In genomic region chr3:140922634-140923033, GRCh38 we compare ENCODE assay signal across 12 cellular contexts. TPM values are rescaled to one million over a fixed set of nuclear protein-coding genes. Genes with fewer than 3 reads are reported as not detected.
A peak's percentile ranks its signal among the peaks of the same experiment; 100 is the strongest.
DNase-seq lines count a peak whose midpoint lies in the region; ATAC-seq and TF ChIP-seq lines count a peak whose summit lies in the region.
"Had no signal": no experiment of that assay in that cellular context is flagged by ENCODE, and none has a peak within 500 bp of the region (broad histone marks: within the 10 kb centered on the region; RNA-seq: fewer than 3 reads in every experiment).

No MANE protein-coding gene starts in this region.

- DNase-seq in NCI-H2227 (lab: John Stamatoyannopoulos, UW; ENCODE audit: unreplicated experiment) (peak; percentile 2), NCI-H2227 treated with DMSO at 0.1 percent for 48 hours (lab: John Stamatoyannopoulos, UW) (no peak), NB4 (ENCODE audit: low read depth) (peak; percentile 23), endodermal cell (no peak), NK-92 (lab: John Stamatoyannopoulos, UW; ENCODE audit: unreplicated experiment) (no peak)
- DNase-seq: pancreas had no signal

- TF ChIP-seq CTCF in NB4 (IDR thresholded peaks at IDR 0.05; ENCODE audit: low read depth, low read length) (peak; percentile 30), endodermal cell (conservative IDR thresholded peaks at IDR 0.05) (peak; percentile 79), parathyroid adenoma (IDR thresholded peaks at IDR 0.05) (peak; percentile 39)

- H3K27ac ChIP-seq in endodermal cell (ENCODE audit: low read depth, low read length), result no peak overlapping the region
- H3K27ac ChIP-seq in parathyroid adenoma, result no peak overlapping the region
- H3K27ac ChIP-seq: pancreas had no signal

- peaks cover 6% of the 10 kb centered on the region for H3K4me1 Mint-ChIP-seq in endodermal cell
- H3K4me1 Mint-ChIP-seq: CD8-positive, alpha-beta memory T cell; IgD-negative memory B cell had no signal

- H3K27me3 ChIP-seq in endodermal cell (ENCODE audit: control insufficient read depth, insufficient read depth, low read length, poor library complexity, severe bottlenecking) (peaks cover 16% of the 10 kb centered on the region), parathyroid adenoma (ENCODE audit: control insufficient read depth, insufficient read depth, low read length) (no peaks in the 10 kb centered on the region)
- H3K27me3 ChIP-seq: pancreas had no signal

- H3K9me3 ChIP-seq in endodermal cell (ENCODE audit: control insufficient read depth, low read length), result no peaks in the 10 kb centered on the region
- H3K9me3 ChIP-seq in parathyroid adenoma (ENCODE audit: control insufficient read depth, low read length), result no peaks in the 10 kb centered on the region
- H3K9me3 ChIP-seq: pancreas had no signal

- H3K27ac Mint-ChIP-seq in endodermal cell, result no peak overlapping the region
- H3K27ac Mint-ChIP-seq: activated naive CD4-positive, alpha-beta T cell treated with anti-CD3 and anti-CD28 coated beads, Interleukin-2, amount 50 U/mL, for 72 hours; CD8-positive, alpha-beta memory T cell; IgD-negative memory B cell had no signal

- H2AFZ ChIP-seq in parathyroid adenoma, result no peak overlapping the region

- no peaks in the 10 kb centered on the region for H3K36me3 Mint-ChIP-seq in endodermal cell (ENCODE audit: low read depth)
- H3K36me3 Mint-ChIP-seq: activated naive CD4-positive, alpha-beta T cell treated with anti-CD3 and anti-CD28 coated beads, Interleukin-2, amount 50 U/mL, for 72 hours; CD8-positive, alpha-beta memory T cell; IgD-negative memory B cell had no signal

- peaks cover 16% of the 10 kb centered on the region for H3K27me3 Mint-ChIP-seq in endodermal cell (ENCODE audit: insufficient read depth)

- H3K79me2 ChIP-seq in parathyroid adenoma, result no peaks in the 10 kb centered on the region

- ATAC-seq in GM18520 (IDR thresholded peaks at IDR 0.05; ENCODE audit: unreplicated experiment), result no peak
- no peak for ATAC-seq in GM21515 (IDR thresholded peaks at IDR 0.05; ENCODE audit: unreplicated experiment)
- ATAC-seq: activated naive CD4-positive, alpha-beta T cell treated with anti-CD3 and anti-CD28 coated beads, Interleukin-2, amount 50 U/mL, for 72 hours had no signal

- TF ChIP-seq POLR2A in NB4 (IDR thresholded peaks at IDR 0.05; ENCODE audit: extremely low read depth, insufficient read length), result no peak

- H3K4me1 ChIP-seq in endodermal cell (ENCODE audit: control insufficient read depth, insufficient read depth, low read length) (peaks cover under 1% of the 10 kb centered on the region), parathyroid adenoma (no peaks in the 10 kb centered on the region)

- H3K36me3 ChIP-seq in endodermal cell (ENCODE audit: control insufficient read depth, insufficient read depth, low read length) (no peaks in the 10 kb centered on the region), parathyroid adenoma (ENCODE audit: control insufficient read depth, insufficient read depth, low read length) (no peaks in the 10 kb centered on the region)
- H3K36me3 ChIP-seq: pancreas had no signal

- no peak overlapping the region for H3K9ac ChIP-seq in endodermal cell (ENCODE audit: extremely low read depth, low read length, poor library complexity, severe bottlenecking)
- no peak overlapping the region for H3K9ac ChIP-seq in parathyroid adenoma

- H3K4me3 Mint-ChIP-seq in endodermal cell, result no peak overlapping the region
- H3K4me3 Mint-ChIP-seq: CD8-positive, alpha-beta memory T cell had no signal

- peaks cover 2% of the 10 kb centered on the region for H3K9me3 Mint-ChIP-seq in endodermal cell
- H3K9me3 Mint-ChIP-seq: activated naive CD4-positive, alpha-beta T cell treated with anti-CD3 and anti-CD28 coated beads, Interleukin-2, amount 50 U/mL, for 72 hours; CD8-positive, alpha-beta memory T cell; IgD-negative memory B cell had no signal

- 53% methylated on average over 1 of the region's 1 CpG; no CpG with 5 or more reads in 1 of the 2 experiments for WGBS in endodermal cell (ENCODE audit: insufficient coverage in 1 of 2, insufficient read length in 1 of 2), 2 experiments

- no peak overlapping the region for H3K4me3 ChIP-seq in NB4 (ENCODE audit: low read depth, low read length)
- no peak overlapping the region for H3K4me3 ChIP-seq in endodermal cell (ENCODE audit: low read length)
- H3K4me3 ChIP-seq in parathyroid adenoma (ENCODE audit: low read depth, low read length), result no peak overlapping the region
- H3K4me3 ChIP-seq: pancreas had no signal

- H3K4me2 ChIP-seq in parathyroid adenoma (ENCODE audit: low read length), result no peak overlapping the region

RNA-seq across cellular contexts. Expression of gene SLC25A36, which starts 19.0 kb away (rescaled TPM):
- total RNA-seq in endodermal cell, result 100 to 1,000 TPM in 1 of 2 donors, 10 to 100 TPM in 1; 82.6 to 101 TPM
- 112 TPM for polyA plus RNA-seq in endodermal cell (2013, experiment 1 of 2)
- polyA plus RNA-seq in endodermal cell (2013, experiment 2 of 2), result 104 TPM

Comparison
In these comparisons a context has a peak if more than half of its experiments do, and no peak if none do; other contexts are left out.
1. DNase-seq: peak in NCI-H2227 (single experiment) and NB4 (single experiment); none in NCI-H2227 treated with DMSO at 0.1 percent for 48 hours (single experiment), endodermal cell (single experiment) and NK-92 (single experiment).
2. Peak in every context shown above with its lines, with median percentiles within 50 percentile points of each other: CTCF ChIP-seq.